In the genomic region with DNA sequence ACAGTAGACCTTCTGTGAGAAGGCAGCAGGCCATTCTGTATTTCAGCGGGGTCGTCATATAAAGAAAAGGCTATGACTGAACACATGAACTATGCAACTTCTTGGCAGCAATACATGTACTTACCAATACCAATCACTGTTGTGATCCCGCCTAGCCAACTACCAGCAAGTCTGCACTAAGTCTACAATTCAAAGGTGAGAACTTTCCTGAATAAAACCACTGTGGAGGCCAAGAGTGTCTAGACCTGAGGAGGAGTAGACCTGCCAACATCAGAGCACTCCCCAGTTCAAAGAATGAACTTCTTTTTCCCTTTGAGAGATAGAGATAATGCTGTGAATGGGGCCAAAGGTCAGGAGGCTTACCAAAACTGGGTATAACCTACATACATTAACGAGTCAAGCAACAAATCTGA, we compare ENCODE assay signal across 11 cellular contexts.
A peak's percentile ranks its signal among the peaks of the same experiment; 100 is the strongest.
DNase-seq lines count a peak whose midpoint lies in the region; ATAC-seq, FAIRE-seq and TF ChIP-seq lines count a peak whose summit lies in the region.
"Had no signal": no experiment of that assay in that cellular context is flagged by ENCODE, and none has a peak within 500 bp of the region (broad histone marks: within the 10 kb centered on the region; RNA-seq: fewer than 3 reads in every experiment).

No MANE protein-coding gene starts in this region.

- H3K9me2 ChIP-seq in SK-N-SH = no peaks in the 10 kb centered on the region

- TF ChIP-seq RAD21 in SK-N-SH (IDR thresholded peaks at IDR 0.05; ENCODE audit: low read length) = no peak

- ATAC-seq in pancreas (peak; percentile 70 to 83 (median 76)), HG03457 (IDR thresholded peaks at IDR 0.05; ENCODE audit: unreplicated experiment) (no peak)

- H3K36me3 ChIP-seq in Caco-2 (ENCODE audit: control insufficient read depth, insufficient read depth, low read length) (no peaks in the 10 kb centered on the region), SK-N-SH (replicated peaks in 1 of 2; ENCODE audit: control insufficient read depth in 1 of 2, insufficient read depth in 2 of 2, low read length in 1 of 2) (no peaks in the 10 kb centered on the region), pancreas (no peaks in the 10 kb centered on the region)

- peaks cover 53% of the 10 kb centered on the region for H3K4me1 ChIP-seq in Caco-2
- H3K4me1 ChIP-seq in SK-N-SH (ENCODE audit: control insufficient read depth in 1 of 2, insufficient read depth in 2 of 2, low read depth in 1 of 2, low read length in 1 of 2) = peaks cover 8 to 24% of the 10 kb centered on the region in 2 experiments; a peak in 3 of 4 replicates
- peaks cover 14 to 37% (median 34%) of the 10 kb centered on the region in 3 donors for H3K4me1 ChIP-seq in pancreas
- H3K4me1 ChIP-seq: parathyroid adenoma had no signal

- BruUV-seq in Caco-2 (replicated peaks; lab: Mats Ljungman, UMichigan) = no TSS peak

- no peaks in the 10 kb centered on the region for H3K36me3 Mint-ChIP-seq in Caco-2 (ENCODE audit: insufficient read depth, unreplicated experiment)

- H3K9me3 ChIP-seq in Caco-2 (no peaks in the 10 kb centered on the region), SK-N-SH (no peaks in the 10 kb centered on the region), pancreas (no peaks in the 10 kb centered on the region)

- TF ChIP-seq CTCF in Caco-2 (IDR thresholded peaks at IDR 0.05; ENCODE audit: insufficient read depth in 1 of 2, low read depth in 1 of 2, low read length in 1 of 2, severe bottlenecking in 1 of 2, unreplicated experiment in 1 of 2) = no peak
- TF ChIP-seq CTCF in SK-N-SH (IDR thresholded peaks at IDR 0.05) = no peak
- TF ChIP-seq CTCF in pancreas (IDR thresholded peaks at IDR 0.05) = no peak

- H3K27ac ChIP-seq in SK-N-SH (ENCODE audit: low read depth in 2 of 2, low read length in 1 of 2) (peak overlapping the region in 1 of 2 experiments; percentile 64; a peak in 2 of 4 replicates), pancreas (peak overlapping the region in 2 of 4 donors; percentile 14 to 33)
- H3K27ac ChIP-seq: parathyroid adenoma had no signal

- H3K27me3 ChIP-seq in Caco-2 (replicated peaks; ENCODE audit: control insufficient read depth, insufficient read depth, low read length) (no peaks in the 10 kb centered on the region), SK-N-SH (ENCODE audit: insufficient read depth) (no peaks in the 10 kb centered on the region), pancreas (no peaks in the 10 kb centered on the region)

- DNase-seq in Caco-2 = peak; percentile 51 to 52
- no peak for DNase-seq in SK-N-SH
- DNase-seq in fibroblast of peridontal ligament (ENCODE audit: extremely low read depth) = peak; percentile 92
- DNase-seq in pancreas = peak in 1 of 6 donors; percentile 6
- no peak for DNase-seq in inferior parietal cortex (ENCODE audit: extremely low spot score)
- DNase-seq in activated CD8-positive, alpha-beta memory T cell treated with anti-CD3 and anti-CD28 coated beads, Interleukin-2, amount 50 U/mL, for 4 hours = no peak
- DNase-seq in NCI-H526 treated with DMSO at 0.1 percent for 48 hours (lab: John Stamatoyannopoulos, UW) = no peak
- DNase-seq: GOT3, NCI-H1092 had no signal

- FAIRE-seq in pancreas (lab: Jason Lieb, UNC) = no peak

- H3K79me2 ChIP-seq in SK-N-SH (ENCODE audit: insufficient read depth) = peaks cover 15% of the 10 kb centered on the region; the same call in 1 of the 2 replicates
- H3K79me2 ChIP-seq: parathyroid adenoma had no signal

- no peak overlapping the region for H3K9ac ChIP-seq in SK-N-SH
- H3K9ac ChIP-seq: parathyroid adenoma had no signal

- POLR2A ChIA-PET in Caco-2 (lab: Charles Lee) = no interaction called here
- POLR2A ChIA-PET in SK-N-SH (lab: Yijun Ruan, JAX) = no interaction called here

- no peak overlapping the region for H2AFZ ChIP-seq in SK-N-SH (ENCODE audit: low read depth)
- H2AFZ ChIP-seq: parathyroid adenoma had no signal

- H3K4me3 Mint-ChIP-seq in Caco-2 (ENCODE audit: unreplicated experiment) = no peak overlapping the region

- 56% methylated on average over 4 of the region's 4 CpGs for WGBS in SK-N-SH (ENCODE audit: low lambda C conversion rate)
- WGBS in pancreas, 2 donors = 43 to 44% methylated on average over 4 of the region's 4 CpGs

- H3F3A ChIP-seq in SK-N-SH (replicated peaks; ENCODE audit: insufficient read depth) = peaks cover 24% of the 10 kb centered on the region

- no peaks in the 10 kb centered on the region for H3K9me3 Mint-ChIP-seq in Caco-2 (ENCODE audit: unreplicated experiment)

- peaks cover 62% of the 10 kb centered on the region for H3K4me1 Mint-ChIP-seq in Caco-2 (ENCODE audit: low read depth, unreplicated experiment)

- CTCF ChIA-PET in Caco-2 (lab: Charles Lee) (no interaction called here), SK-N-SH (lab: Yijun Ruan, JAX) (interaction anchor here (0.9 kb wide), 1 partner anchor 12 kb away, joined by 3 read pairs; no protein-coding TSS in a partner anchor)

- peak overlapping the region; percentile 40; the same call in 1 of the 2 replicates for H3K4me2 ChIP-seq in SK-N-SH

- H3K27me3 Mint-ChIP-seq in Caco-2 (ENCODE audit: insufficient read depth, unreplicated experiment) = no peaks in the 10 kb centered on the region

- peak overlapping the region; percentile 2 for H3K27ac Mint-ChIP-seq in Caco-2 (ENCODE audit: unreplicated experiment)

- H3K4me3 ChIP-seq in Caco-2 (ENCODE audit: low read depth, low read length) (no peak overlapping the region), SK-N-SH (ENCODE audit: low read depth in 2 of 2, low read length in 1 of 2) (no peak overlapping the region), pancreas (no peak overlapping the region)

- TF ChIP-seq EP300 in SK-N-SH (IDR thresholded peaks at IDR 0.05; ENCODE audit: borderline replicate concordance in 1 of 2, low read depth in 1 of 2, low read length in 1 of 2) = no peak

- no peaks in the 10 kb centered on the region for H4K20me1 ChIP-seq in SK-N-SH (ENCODE audit: insufficient read depth)

- intact Hi-C loops in Caco-2 (cut with micrococcal nuclease; ENCODE audit: unreplicated experiment) = no loop called here
- intact Hi-C loops in pancreas (cut with DNase I) = no loop called here

TF ChIP-seq in SK-N-SH, 30 proteins besides CTCF, POLR2A, EP300 and RAD21 (continues in another document):
- no peak for TF ChIP-seq USF2 (IDR thresholded peaks at IDR 0.05; ENCODE audit: borderline replicate concordance, low read depth, low read length)
- TF ChIP-seq ELF1 (IDR thresholded peaks at IDR 0.05) = no peak
- TF ChIP-seq GABPA (IDR thresholded peaks at IDR 0.05; ENCODE audit: low read depth) = no peak
- TF ChIP-seq, protein P1, sequence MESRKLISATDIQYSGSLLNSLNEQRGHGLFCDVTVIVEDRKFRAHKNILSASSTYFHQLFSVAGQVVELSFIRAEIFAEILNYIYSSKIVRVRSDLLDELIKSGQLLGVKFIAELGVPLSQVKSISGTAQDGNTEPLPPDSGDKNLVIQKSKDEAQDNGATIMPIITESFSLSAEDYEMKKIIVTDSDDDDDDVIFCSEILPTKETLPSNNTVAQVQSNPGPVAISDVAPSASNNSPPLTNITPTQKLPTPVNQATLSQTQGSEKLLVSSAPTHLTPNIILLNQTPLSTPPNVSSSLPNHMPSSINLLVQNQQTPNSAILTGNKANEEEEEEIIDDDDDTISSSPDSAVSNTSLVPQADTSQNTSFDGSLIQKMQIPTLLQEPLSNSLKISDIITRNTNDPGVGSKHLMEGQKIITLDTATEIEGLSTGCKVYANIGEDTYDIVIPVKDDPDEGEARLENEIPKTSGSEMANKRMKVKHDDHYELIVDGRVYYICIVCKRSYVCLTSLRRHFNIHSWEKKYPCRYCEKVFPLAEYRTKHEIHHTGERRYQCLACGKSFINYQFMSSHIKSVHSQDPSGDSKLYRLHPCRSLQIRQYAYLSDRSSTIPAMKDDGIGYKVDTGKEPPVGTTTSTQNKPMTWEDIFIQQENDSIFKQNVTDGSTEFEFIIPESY (IDR thresholded peaks at IDR 0.05; ENCODE audit: borderline replicate concordance, low read depth) = no peak
- no peak for TF ChIP-seq YY1 (IDR thresholded peaks at IDR 0.05; ENCODE audit: low read depth)
- TF ChIP-seq IRF3 (IDR thresholded peaks at IDR 0.05; ENCODE audit: low read depth, low read length) = no peak
- no peak for TF ChIP-seq POLR2AphosphoS5 (IDR thresholded peaks at IDR 0.05; ENCODE audit: low read depth, low read length)
- TF ChIP-seq NRF1 (IDR thresholded peaks at IDR 0.05; ENCODE audit: low read depth, low read length) = no peak
- no peak for TF ChIP-seq MXI1 (IDR thresholded peaks at IDR 0.05; ENCODE audit: low read depth, low read length)
- no peak for TF ChIP-seq SMC3 (IDR thresholded peaks at IDR 0.05; ENCODE audit: low read depth, low read length)
- TF ChIP-seq, protein P2, sequence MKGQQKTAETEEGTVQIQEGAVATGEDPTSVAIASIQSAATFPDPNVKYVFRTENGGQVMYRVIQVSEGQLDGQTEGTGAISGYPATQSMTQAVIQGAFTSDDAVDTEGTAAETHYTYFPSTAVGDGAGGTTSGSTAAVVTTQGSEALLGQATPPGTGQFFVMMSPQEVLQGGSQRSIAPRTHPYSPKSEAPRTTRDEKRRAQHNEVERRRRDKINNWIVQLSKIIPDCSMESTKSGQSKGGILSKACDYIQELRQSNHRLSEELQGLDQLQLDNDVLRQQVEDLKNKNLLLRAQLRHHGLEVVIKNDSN (IDR thresholded peaks at IDR 0.05; ENCODE audit: borderline replicate concordance, low read depth) = no peak
- no peak for TF ChIP-seq RCOR1 (IDR thresholded peaks at IDR 0.05; ENCODE audit: low read length)
- TF ChIP-seq FOXJ3 (CRISPR knock-in tag; IDR thresholded peaks at IDR 0.05) = no peak
- peak; percentile 46; the same call in 1 of the 2 replicates for TF ChIP-seq JUND (IDR thresholded peaks at IDR 0.05)

Comparison
In these comparisons a context has a peak if more than half of its experiments do, and no peak if none do; other contexts are left out.
1. DNase-seq: peak in Caco-2 (2 of 2) and fibroblast of peridontal ligament (single experiment); none in SK-N-SH (single experiment), inferior parietal cortex (single experiment), activated CD8-positive, alpha-beta memory T cell treated with anti-CD3 and anti-CD28 coated beads, Interleukin-2, amount 50 U/mL, for 4 hours (single experiment) and NCI-H526 treated with DMSO at 0.1 percent for 48 hours (single experiment).